ENCODE assay signal across 19 cellular contexts in genomic region chr1:39987869-39988268, GRCh38. TPM values are rescaled to one million over a fixed set of nuclear protein-coding genes. Genes with fewer than 3 reads are reported as not detected.
DNase-seq lines count a peak whose midpoint lies in the region; ATAC-seq and TF ChIP-seq lines count a peak whose summit lies in the region.
"Had no signal": no experiment of that assay in that cellular context is flagged by ENCODE, and none has a peak within 500 bp of the region (broad histone marks: within the 10 kb centered on the region; RNA-seq: fewer than 3 reads in every experiment).

No MANE protein-coding gene starts in this region.

- H3K14ac ChIP-seq in mesenchymal stem cell (ENCODE audit: low read length in 2 of 2) = peak overlapping the region in 1 of 2 experiments; percentile 32

- peak overlapping the region; percentile 71 for H4K8ac ChIP-seq in mesenchymal stem cell (ENCODE audit: low read length)

- H2AK5ac ChIP-seq in mesenchymal stem cell (ENCODE audit: low read length, severe bottlenecking) = no peak overlapping the region

- no peak overlapping the region for H2AFZ ChIP-seq in mesenchymal stem cell (ENCODE audit: low read depth, low read length)

- H2BK120ac ChIP-seq in mesenchymal stem cell (ENCODE audit: low read depth, low read length) = no peak overlapping the region

- peak; percentile 57 for DNase-seq in COLO829 (ENCODE audit: low spot score)
- DNase-seq in NCI-H524 treated with DMSO at 0.1 percent for 48 hours (lab: John Stamatoyannopoulos, UW) = peak; percentile 51
- DNase-seq in dermis microvascular lymphatic vessel endothelial cell (ENCODE audit: low read depth in 2 of 2) = peak; percentile 46 to 76
- DNase-seq in mesenchymal stem cell = no peak
- DNase-seq in HEK293T (ENCODE audit: extremely low spot score) = no peak
- DNase-seq: activated CD4-positive, alpha-beta memory T cell treated with anti-CD3 and anti-CD28 coated beads, Interleukin-2, amount 10 ng/mL, durations not matched to agents 7 days and 5 days; Caco-2; EL; heart left ventricle; mesendoderm; NCI-H1694; NCI-H2171; SHP77 treated with DMSO at 0.1 percent for 48 hours; substantia nigra had no signal

- H3K4me3 ChIP-seq in mesenchymal stem cell (ENCODE audit: insufficient read depth in 1 of 2, low read depth in 1 of 2, low read length in 2 of 2) = no peak overlapping the region
- H3K4me3 ChIP-seq: heart left ventricle had no signal

- H3K9me3 ChIP-seq in mesenchymal stem cell (ENCODE audit: control insufficient read depth, low read length) = no peaks in the 10 kb centered on the region
- H3K9me3 ChIP-seq: Caco-2, heart left ventricle had no signal

- no peak overlapping the region for H3K18ac ChIP-seq in mesenchymal stem cell (ENCODE audit: low read depth in 1 of 2, low read length in 2 of 2)

- CTCF ChIA-PET in HEK293T (lab: Yijun Ruan, JAX) = no interaction called here

- no peak overlapping the region for H3K23ac ChIP-seq in mesenchymal stem cell (ENCODE audit: low read length in 2 of 2)

- H2BK5ac ChIP-seq in mesenchymal stem cell (ENCODE audit: low read depth, low read length, poor library complexity, severe bottlenecking) = no peak overlapping the region

- 100% methylated on average over 3 of the region's 3 CpGs for WGBS in mesenchymal stem cell

- H3K4me1 ChIP-seq in mesenchymal stem cell (ENCODE audit: control insufficient read depth, insufficient read depth, low read depth, low read length) = peaks cover 1% of the 10 kb centered on the region
- H3K4me1 ChIP-seq: Caco-2 had no signal

- POLR2A ChIA-PET in HEK293T (lab: Yijun Ruan, JAX) = no interaction called here

- no peaks in the 10 kb centered on the region for H3K27me3 ChIP-seq in mesenchymal stem cell (ENCODE audit: control insufficient read depth in 1 of 2, insufficient read depth in 1 of 2, low read length in 2 of 2)
- H3K27me3 ChIP-seq: heart left ventricle had no signal

- H3K9ac ChIP-seq in mesenchymal stem cell (ENCODE audit: low read length) = no peak overlapping the region
- H3K9ac ChIP-seq: KMS-11 had no signal

- no peak for ATAC-seq in HG03342 (IDR thresholded peaks at IDR 0.05; ENCODE audit: unreplicated experiment)
- no peak for ATAC-seq in GM21367 (IDR thresholded peaks at IDR 0.05; ENCODE audit: unreplicated experiment)
- ATAC-seq in HG02938 (IDR thresholded peaks at IDR 0.05; ENCODE audit: unreplicated experiment) = no peak
- ATAC-seq: activated naive CD4-positive, alpha-beta T cell treated with anti-CD3 and anti-CD28 coated beads, Interleukin-2, amount 50 U/mL, for 72 hours; heart left ventricle had no signal

- H3K36me3 ChIP-seq in mesenchymal stem cell (ENCODE audit: control insufficient read depth in 1 of 2, insufficient read depth in 2 of 2, low read depth in 1 of 2, low read length in 2 of 2) = no peaks in the 10 kb centered on the region
- H3K36me3 ChIP-seq: heart left ventricle had no signal

- no peak overlapping the region for H3K4ac ChIP-seq in mesenchymal stem cell (ENCODE audit: low read depth in 1 of 2, low read length in 2 of 2)

- no peak overlapping the region for H3K27ac ChIP-seq in mesenchymal stem cell (ENCODE audit: low read length, poor library complexity, severe bottlenecking)
- H3K27ac ChIP-seq: heart left ventricle, KMS-11 had no signal

- no peak overlapping the region for H4K91ac ChIP-seq in mesenchymal stem cell (ENCODE audit: low read length)

- no peaks in the 10 kb centered on the region for H3K79me1 ChIP-seq in mesenchymal stem cell (replicated peaks; ENCODE audit: low read length, poor library complexity, severe bottlenecking)

- peak overlapping the region; percentile 63 for H2BK15ac ChIP-seq in mesenchymal stem cell (ENCODE audit: low read depth, poor library complexity, severe bottlenecking)

- no peak overlapping the region for H3K4me2 ChIP-seq in mesenchymal stem cell (ENCODE audit: low read length, poor library complexity, severe bottlenecking)
- H3K4me2 ChIP-seq: KMS-11 had no signal

- H2BK12ac ChIP-seq in mesenchymal stem cell (ENCODE audit: low read length in 2 of 2) = no peak overlapping the region

TF ChIP-seq in HEK293T, 16 proteins besides CTCF, POLR2A, EP300 and RAD21:
- no peak for TF ChIP-seq LEF1 (IDR thresholded peaks at IDR 0.05; ENCODE audit: borderline replicate concordance)
- no peak for TF ChIP-seq NFRKB (IDR thresholded peaks at IDR 0.05)
- TF ChIP-seq PKNOX1 (IDR thresholded peaks at IDR 0.05) = no peak
- TF ChIP-seq TARDBP (IDR thresholded peaks at IDR 0.05) = no peak
- no peak for TF ChIP-seq FOXM1 (IDR thresholded peaks at IDR 0.05; ENCODE audit: borderline replicate concordance)
- TF ChIP-seq FOXK2 (IDR thresholded peaks at IDR 0.05) = no peak

RNA-seq across cellular contexts. Expression of gene MFSD2A, which starts 32.9 kb away (rescaled TPM):
- 0.13 and 0.51 TPM in 2 replicates for total RNA-seq in dermis microvascular lymphatic vessel endothelial cell
- polyA plus RNA-seq in mesenchymal stem cell (2013, experiment 1 of 2) = 0.72 TPM
- polyA plus RNA-seq in mesenchymal stem cell (2013, experiment 2 of 2) = 0.67 TPM

RNA-seq across cellular contexts. Expression of gene CAP1, which starts 52.7 kb away (rescaled TPM):
- 364 and 408 TPM in 2 replicates for total RNA-seq in dermis microvascular lymphatic vessel endothelial cell
- polyA plus RNA-seq in mesenchymal stem cell (2013, experiment 1 of 2) = 483 TPM
- polyA plus RNA-seq in mesenchymal stem cell (2013, experiment 2 of 2) = 482 TPM

Comparison
In these comparisons a context has a peak if more than half of its experiments do, and no peak if none do; other contexts are left out.
1. DNase-seq: peak in COLO829 (single experiment), NCI-H524 treated with DMSO at 0.1 percent for 48 hours (single experiment) and dermis microvascular lymphatic vessel endothelial cell (2 of 2); none in mesenchymal stem cell (single experiment) and HEK293T (single experiment).